9 cellular contexts compared by ENCODE assay signal in genomic region chr5:60959156-60959555, GRCh38. TPM values are rescaled to one million over a fixed set of nuclear protein-coding genes. Genes with fewer than 3 reads are reported as not detected.
DNase-seq lines count a peak whose midpoint lies in the region; ATAC-seq and TF ChIP-seq lines count a peak whose summit lies in the region.
"Had no signal": no experiment of that assay in that cellular context is flagged by ENCODE, and none has a peak within 500 bp of the region (broad histone marks: within the 10 kb centered on the region; RNA-seq: fewer than 3 reads in every experiment).

No MANE protein-coding gene starts in this region.

- no peak overlapping the region for H4K8ac ChIP-seq in H9 (replicated peaks; ENCODE audit: insufficient read length, low read depth, low read length)

- H3K23ac ChIP-seq in H9 (ENCODE audit: insufficient read length, low read depth, low read length): no peak overlapping the region

- no peak overlapping the region for H3K4me3 Mint-ChIP-seq in H9
- H3K4me3 Mint-ChIP-seq: T-helper 1 cell treated with Interleukin-12 subunit alpha and Interleukin-12 subunit beta and Interleukin-4 antibody, amounts not matched to agents 30 μg/mL and 1 μg/mL, for 36 hours had no signal

- no peak overlapping the region for H4K91ac ChIP-seq in H9 (ENCODE audit: insufficient read length, low read depth, low read length)

- no peak overlapping the region for H3K4me2 ChIP-seq in H9 (ENCODE audit: insufficient read depth, insufficient read length, low read length)

- no peaks in the 10 kb centered on the region for H3K27me3 ChIP-seq in H9 (ENCODE audit: insufficient read depth, low read length)
- no peaks in the 10 kb centered on the region for H3K27me3 ChIP-seq in RWPE2 (ENCODE audit: insufficient read depth, poor library complexity, severe bottlenecking)

- no peak overlapping the region for H2BK5ac ChIP-seq in H9 (ENCODE audit: insufficient read length, low read length)

- peaks cover 0 to 14% (median 12%) of the 10 kb centered on the region in 3 experiments; a peak in 5 of 7 replicates for H3K36me3 Mint-ChIP-seq in H9 (ENCODE audit: insufficient read depth in 1 of 3, low read depth in 3 of 3)

- H3K14ac ChIP-seq in H9 (ENCODE audit: insufficient read depth, low read length): no peak overlapping the region

- no peak overlapping the region for H2AFZ ChIP-seq in H9 (ENCODE audit: low read length)

- H3K4me3 ChIP-seq in RWPE2 (ENCODE audit: severe bottlenecking): no peak overlapping the region

- no peak overlapping the region for H3K9ac ChIP-seq in H9 (ENCODE audit: extremely low read depth, insufficient read length, low read length)

- TF ChIP-seq CTCF in H9 (conservative IDR thresholded peaks at IDR 0.05): peak; percentile 38; the same call in 1 of the 3 replicates
- TF ChIP-seq CTCF in RWPE2 (IDR thresholded peaks at IDR 0.05; ENCODE audit: poor library complexity, severe bottlenecking): peak; percentile 72

- no peak overlapping the region for H2BK15ac ChIP-seq in H9 (ENCODE audit: low read depth, low read length)

- H3K18ac ChIP-seq in H9 (ENCODE audit: insufficient read length, low read depth, low read length): no peak overlapping the region

- H2BK12ac ChIP-seq in H9 (ENCODE audit: insufficient read length, low read depth, low read length): no peak overlapping the region

- H2BK20ac ChIP-seq in H9 (ENCODE audit: low read depth, low read length, poor library complexity, severe bottlenecking): no peak overlapping the region

- peak; percentile 11 for DNase-seq in AG08395 (ENCODE audit: low spot score)
- no peak for DNase-seq in H9
- DNase-seq in RWPE2 (ENCODE audit: low spot score): no peak
- peak; percentile 30 for DNase-seq in globus pallidus (ENCODE audit: low spot score)
- no peak for DNase-seq in activated CD4-positive, CD25-positive, alpha-beta regulatory T cell treated with anti-CD3 and anti-CD28 coated beads, Interleukin-2, amount 50 U/mL, for 72 hours
- no peak for DNase-seq in DMS79 treated with DMSO at 0.1 percent for 48 hours (lab: John Stamatoyannopoulos, UW)

- no peak overlapping the region for H4K5ac ChIP-seq in H9 (ENCODE audit: insufficient read length, low read depth, low read length)

- 0 out of 2 replicates have a peak, but pooled peaks cover 1% of the 10 kb centered on the region for H3K79me2 ChIP-seq in H9 (ENCODE audit: insufficient read depth, low read length)

- no peak for TF ChIP-seq POLR2A in GM18505 (IDR thresholded peaks at IDR 0.05; ENCODE audit: borderline replicate concordance, extremely low read depth, insufficient read depth, insufficient read length)

- H3T11ph ChIP-seq in H9 (ENCODE audit: low read length): no peak overlapping the region

- no peaks in the 10 kb centered on the region for H3K36me3 ChIP-seq in RWPE2 (ENCODE audit: low read depth)

- H2BK120ac ChIP-seq in H9 (ENCODE audit: low read depth, low read length, poor library complexity, severe bottlenecking): no peak overlapping the region

- H3K56ac ChIP-seq in H9 (ENCODE audit: insufficient read length, low read depth, low read length): no peak overlapping the region

- H3K4me1 Mint-ChIP-seq in H9: peaks cover 0 to 3% of the 10 kb centered on the region in 2 experiments; a peak in 1 of 4 replicates

- peaks cover 9 to 15% of the 10 kb centered on the region in 2 experiments; a peak in 4 of 5 replicates for H3K9me3 Mint-ChIP-seq in H9

- no peak overlapping the region for H3K4ac ChIP-seq in H9 (ENCODE audit: low read depth, low read length)

- no peaks in the 10 kb centered on the region for H3K23me2 ChIP-seq in H9 (ENCODE audit: insufficient read length, low read depth, low read length, poor library complexity, severe bottlenecking)

- no peak overlapping the region for H2AK5ac ChIP-seq in H9 (ENCODE audit: insufficient read length, low read length)

- no peak for ATAC-seq in RWPE2 (ENCODE audit: low read depth)
- no peak for ATAC-seq in GM18505 (IDR thresholded peaks at IDR 0.05; ENCODE audit: unreplicated experiment)
- no peak for ATAC-seq in HG03175 (IDR thresholded peaks at IDR 0.05; ENCODE audit: unreplicated experiment)

- H3K9me3 ChIP-seq in H9 (ENCODE audit: control insufficient read depth, low read depth, low read length) (no peaks in the 10 kb centered on the region), RWPE2 (ENCODE audit: severe bottlenecking) (no peaks in the 10 kb centered on the region)

- no peaks in the 10 kb centered on the region for H3K27me3 Mint-ChIP-seq in H9 (ENCODE audit: low read depth)

- H3K79me1 ChIP-seq in H9 (ENCODE audit: insufficient read depth, low read depth, low read length, poor library complexity, severe bottlenecking): peaks cover 7% of the 10 kb centered on the region

- H4K20me1 ChIP-seq in H9 (ENCODE audit: control insufficient read depth, insufficient read depth, insufficient read length): no peaks in the 10 kb centered on the region

- H3K27ac ChIP-seq in H9 (ENCODE audit: insufficient read length, low read depth, low read length): no peak overlapping the region
- H3K27ac ChIP-seq in RWPE2 (ENCODE audit: poor library complexity, severe bottlenecking): no peak overlapping the region

- H3K27ac Mint-ChIP-seq in H9: no peak overlapping the region
- H3K27ac Mint-ChIP-seq: T-helper 1 cell treated with Interleukin-12 subunit alpha and Interleukin-12 subunit beta and Interleukin-4 antibody, amounts not matched to agents 30 μg/mL and 1 μg/mL, for 36 hours had no signal

- no peaks in the 10 kb centered on the region for H3K4me1 ChIP-seq in H9 (ENCODE audit: insufficient read depth, low read length)
- peaks cover 4% of the 10 kb centered on the region for H3K4me1 ChIP-seq in RWPE2 (ENCODE audit: insufficient read depth, poor library complexity, severe bottlenecking)

RNA-seq across cellular contexts. Expression of gene NDUFAF2, which starts 14.2 kb away (rescaled TPM):
- 31.4 and 32.6 TPM in 2 replicates for total RNA-seq in H9 (2021)

RNA-seq across cellular contexts. Expression of gene ERCC8, which starts 14.3 kb away (rescaled TPM):
- 17.9 and 18.0 TPM in 2 replicates for total RNA-seq in H9 (2021)

Comparison
In these comparisons a context has a peak if more than half of its experiments do, and no peak if none do; other contexts are left out.
1. DNase-seq: peak in AG08395 (single experiment) and globus pallidus (single experiment); none in H9 (single experiment), RWPE2 (single experiment), activated CD4-positive, CD25-positive, alpha-beta regulatory T cell treated with anti-CD3 and anti-CD28 coated beads, Interleukin-2, amount 50 U/mL, for 72 hours (single experiment) and DMS79 treated with DMSO at 0.1 percent for 48 hours (single experiment).